ENCODE assay signal across 3 cellular contexts in genomic region chr9:68412754-68413153, GRCh38. TPM values are rescaled to one million over a fixed set of nuclear protein-coding genes. Genes with fewer than 3 reads are reported as not detected.
"Had no signal": no experiment of that assay in that cellular context is flagged by ENCODE, and none has a peak within 500 bp of the region (broad histone marks: within the 10 kb centered on the region; RNA-seq: fewer than 3 reads in every experiment).

No MANE protein-coding gene starts in this region.

RNA-seq across cellular contexts. Expression of gene PGM5, which starts 56.3 kb away (rescaled TPM):
- total RNA-seq: GM23338, H1, H9 had no signal
- polyA plus RNA-seq: GM23338, H1 had no signal
